Comparison of ENCODE assay signal across 8 cellular contexts in genomic region chr1:248837794-248838356, GRCh38.
A peak's percentile ranks its signal among the peaks of the same experiment; 100 is the strongest.
DNase-seq lines count a peak whose midpoint lies in the region; ATAC-seq and TF ChIP-seq lines count a peak whose summit lies in the region.

TSS of gene ZNF672 (plus strand) at chr1:248838224. CDS start at chr1:248847275, 9,051 bp downstream.

- ATAC-seq in HG03378 (IDR thresholded peaks at IDR 0.05; ENCODE audit: unreplicated experiment), result peak; percentile 82

- TF ChIP-seq POLR2A in GM19099 (IDR thresholded peaks at IDR 0.05; ENCODE audit: extremely low read depth, insufficient read length, low read depth), result peak; percentile 88

- DNase-seq in AML-193 (lab: John Stamatoyannopoulos, UW) (peak; percentile 94 to 95), NCI-H446 treated with DMSO at 0.1 percent for 48 hours (lab: John Stamatoyannopoulos, UW) (peak; percentile 95), islet precursor cell (peak; percentile 99)
- peak; percentile 88 for DNase-seq in activated CD4-positive, CD25-positive, alpha-beta regulatory T cell treated with anti-CD3 and anti-CD28 coated beads, Interleukin-2, amount 50 U/mL, for 16 hours (ENCODE audit: low read depth, low spot score)
- DNase-seq in central memory CD4-positive, alpha-beta T cell, result peak; percentile 91
- peak; percentile 90 for DNase-seq in stimulated activated CD4-positive, alpha-beta T cell treated with anti-CD3 and anti-CD28 coated beads, Interleukin-12 subunit alpha, Interleukin-12 subunit beta, amount 100 ng/mL, for 4 hours

Comparison
In these comparisons a context has a peak if more than half of its experiments do, and no peak if none do; other contexts are left out.
1. Peak in every context shown above with its lines: DNase-seq and ATAC-seq.